Comparison of ENCODE assay signal across 10 cellular contexts in the genomic region with DNA sequence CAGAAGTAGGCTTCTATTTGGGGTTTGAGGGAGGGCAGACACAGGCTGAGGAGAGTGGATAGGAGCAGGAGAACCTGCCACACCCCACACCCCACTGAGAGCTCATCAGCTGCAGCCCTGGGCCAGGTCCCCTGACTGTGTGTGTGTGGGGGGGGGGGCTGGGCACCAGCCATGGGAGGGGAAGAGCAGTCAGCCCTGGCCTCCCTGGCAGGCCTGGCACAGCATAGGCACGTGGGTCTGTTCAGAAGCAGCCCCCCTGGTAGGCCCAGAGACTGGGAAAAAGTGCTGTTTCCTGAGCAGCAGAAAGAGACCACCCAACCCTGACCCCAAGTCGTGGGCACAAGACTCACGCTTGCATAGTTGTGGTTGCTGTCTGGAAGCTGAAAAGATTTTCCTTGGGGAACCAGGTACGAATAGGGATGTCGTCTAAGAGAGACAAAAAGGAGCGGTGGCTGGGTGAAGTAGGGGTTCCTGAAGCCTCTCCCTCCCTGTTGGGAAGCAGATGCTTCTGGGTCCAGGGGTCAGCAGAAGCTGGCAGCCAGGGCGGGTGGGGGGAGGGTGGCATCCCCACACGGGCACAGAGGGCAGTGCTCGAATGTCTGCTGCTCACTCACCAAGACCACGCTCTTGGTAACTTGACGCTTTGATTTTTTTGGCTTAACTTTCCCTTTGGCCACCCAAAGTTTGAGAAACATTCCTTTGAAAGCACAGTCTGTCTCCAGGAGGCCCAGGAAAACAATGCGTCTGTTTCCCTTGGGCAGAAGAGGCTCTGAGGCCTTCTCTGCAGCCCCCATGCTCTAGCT. TPM values are rescaled to one million over a fixed set of nuclear protein-coding genes. Genes with fewer than 3 reads are reported as not detected.
DNase-seq lines count a peak whose midpoint lies in the region; ATAC-seq and TF ChIP-seq lines count a peak whose summit lies in the region.
"Had no signal": no experiment of that assay in that cellular context is flagged by ENCODE, and none has a peak within 500 bp of the region (broad histone marks: within the 10 kb centered on the region; RNA-seq: fewer than 3 reads in every experiment).

No MANE protein-coding gene starts in this region.

- no peak for ATAC-seq in activated T-cell treated with anti-CD3 and anti-CD28 coated beads, Interleukin-2, amount 50 U/mL, for 4 hours
- no peak for ATAC-seq in activated T-cell treated with anti-CD3 and anti-CD28 coated beads, Interleukin-2, amount 50 U/mL, for 72 hours (replicated peaks in 1 of 2)
- no peak for ATAC-seq in stimulated activated effector memory CD8-positive, alpha-beta T cell treated with anti-CD3 and anti-CD28 coated beads, Interleukin-12 subunit alpha, Interleukin-12 subunit beta, amount 100 ng/mL, for 72 hours
- ATAC-seq in HG03457 (IDR thresholded peaks at IDR 0.05; ENCODE audit: unreplicated experiment) (no peak), GM19467 (IDR thresholded peaks at IDR 0.05; ENCODE audit: unreplicated experiment) (no peak), GM18520 (IDR thresholded peaks at IDR 0.05; ENCODE audit: unreplicated experiment) (no peak)

- no peak overlapping the region for H3K27ac Mint-ChIP-seq in activated T-cell treated with anti-CD3 and anti-CD28 coated beads, Interleukin-2, amount 50 U/mL, for 72 hours
- H3K27ac Mint-ChIP-seq in activated T-helper 2 cell treated with anti-CD3 and anti-CD28 coated beads, Interferon-gamma antibody, Interleukin-2, Interleukin-4, amounts not matched to agents 10 μg/mL and 5 μg/mL and 100 μg/mL, durations not matched to agents 14 hours and 24 hours and 36 hours: no peak overlapping the region
- H3K27ac Mint-ChIP-seq in stimulated activated effector memory CD8-positive, alpha-beta T cell treated with anti-CD3 and anti-CD28 coated beads, Interleukin-12 subunit alpha, Interleukin-12 subunit beta, amount 100 ng/mL, for 72 hours: no peak overlapping the region

- H3K36me3 ChIP-seq in kidney epithelial cell (ENCODE audit: control insufficient read depth, insufficient read depth, low read length): no peaks in the 10 kb centered on the region

- no peak for TF ChIP-seq CTCF in kidney epithelial cell (IDR thresholded peaks at IDR 0.05; ENCODE audit: insufficient read depth, low read length, poor library complexity, severe bottlenecking)

- no peak overlapping the region for H3K4me3 Mint-ChIP-seq in activated T-cell treated with anti-CD3 and anti-CD28 coated beads, Interleukin-2, amount 50 U/mL, for 4 hours
- H3K4me3 Mint-ChIP-seq in activated T-cell treated with anti-CD3 and anti-CD28 coated beads, Interleukin-2, amount 50 U/mL, for 72 hours: no peak overlapping the region
- H3K4me3 Mint-ChIP-seq in activated T-helper 2 cell treated with anti-CD3 and anti-CD28 coated beads, Interferon-gamma antibody, Interleukin-2, Interleukin-4, amounts not matched to agents 10 μg/mL and 5 μg/mL and 100 μg/mL, durations not matched to agents 14 hours and 24 hours and 36 hours (ENCODE audit: low read depth): peak overlapping the region; percentile 45
- H3K4me3 Mint-ChIP-seq in stimulated activated effector memory CD8-positive, alpha-beta T cell treated with anti-CD3 and anti-CD28 coated beads, Interleukin-12 subunit alpha, Interleukin-12 subunit beta, amount 100 ng/mL, for 72 hours: peak overlapping the region; percentile 48

- H3K36me3 Mint-ChIP-seq in activated T-cell treated with anti-CD3 and anti-CD28 coated beads, Interleukin-2, amount 50 U/mL, for 4 hours (ENCODE audit: insufficient read depth): peaks cover 3% of the 10 kb centered on the region
- H3K36me3 Mint-ChIP-seq in activated T-cell treated with anti-CD3 and anti-CD28 coated beads, Interleukin-2, amount 50 U/mL, for 72 hours (ENCODE audit: insufficient read depth in 2 of 2): peaks cover 0 to 2% of the 10 kb centered on the region in 2 donors
- peaks cover 23% of the 10 kb centered on the region for H3K36me3 Mint-ChIP-seq in activated T-helper 2 cell treated with anti-CD3 and anti-CD28 coated beads, Interferon-gamma antibody, Interleukin-2, Interleukin-4, amounts not matched to agents 10 μg/mL and 5 μg/mL and 100 μg/mL, durations not matched to agents 14 hours and 24 hours and 36 hours (ENCODE audit: low read depth)
- H3K36me3 Mint-ChIP-seq in stimulated activated effector memory CD8-positive, alpha-beta T cell treated with anti-CD3 and anti-CD28 coated beads, Interleukin-12 subunit alpha, Interleukin-12 subunit beta, amount 100 ng/mL, for 72 hours: peaks cover 26% of the 10 kb centered on the region

- no peaks in the 10 kb centered on the region for H3K27me3 Mint-ChIP-seq in activated T-cell treated with anti-CD3 and anti-CD28 coated beads, Interleukin-2, amount 50 U/mL, for 4 hours (ENCODE audit: low read depth)
- H3K27me3 Mint-ChIP-seq in activated T-cell treated with anti-CD3 and anti-CD28 coated beads, Interleukin-2, amount 50 U/mL, for 72 hours (ENCODE audit: low read depth): no peaks in the 10 kb centered on the region
- H3K27me3 Mint-ChIP-seq in activated T-helper 2 cell treated with anti-CD3 and anti-CD28 coated beads, Interferon-gamma antibody, Interleukin-2, Interleukin-4, amounts not matched to agents 10 μg/mL and 5 μg/mL and 100 μg/mL, durations not matched to agents 14 hours and 24 hours and 36 hours (ENCODE audit: low read depth): no peaks in the 10 kb centered on the region

- H3K4me1 Mint-ChIP-seq in activated T-cell treated with anti-CD3 and anti-CD28 coated beads, Interleukin-2, amount 50 U/mL, for 4 hours (ENCODE audit: low read depth): peaks cover 47% of the 10 kb centered on the region
- H3K4me1 Mint-ChIP-seq in activated T-cell treated with anti-CD3 and anti-CD28 coated beads, Interleukin-2, amount 50 U/mL, for 72 hours (ENCODE audit: low read depth): peaks cover 45% of the 10 kb centered on the region
- H3K4me1 Mint-ChIP-seq in activated T-helper 2 cell treated with anti-CD3 and anti-CD28 coated beads, Interferon-gamma antibody, Interleukin-2, Interleukin-4, amounts not matched to agents 10 μg/mL and 5 μg/mL and 100 μg/mL, durations not matched to agents 14 hours and 24 hours and 36 hours (ENCODE audit: low read depth): peaks cover 16% of the 10 kb centered on the region
- peaks cover 33% of the 10 kb centered on the region for H3K4me1 Mint-ChIP-seq in stimulated activated effector memory CD8-positive, alpha-beta T cell treated with anti-CD3 and anti-CD28 coated beads, Interleukin-12 subunit alpha, Interleukin-12 subunit beta, amount 100 ng/mL, for 72 hours

- H3K9me3 Mint-ChIP-seq in activated T-cell treated with anti-CD3 and anti-CD28 coated beads, Interleukin-2, amount 50 U/mL, for 4 hours: no peaks in the 10 kb centered on the region
- H3K9me3 Mint-ChIP-seq in activated T-cell treated with anti-CD3 and anti-CD28 coated beads, Interleukin-2, amount 50 U/mL, for 72 hours: no peaks in the 10 kb centered on the region
- no peaks in the 10 kb centered on the region for H3K9me3 Mint-ChIP-seq in activated T-helper 2 cell treated with anti-CD3 and anti-CD28 coated beads, Interferon-gamma antibody, Interleukin-2, Interleukin-4, amounts not matched to agents 10 μg/mL and 5 μg/mL and 100 μg/mL, durations not matched to agents 14 hours and 24 hours and 36 hours
- H3K9me3 Mint-ChIP-seq in stimulated activated effector memory CD8-positive, alpha-beta T cell treated with anti-CD3 and anti-CD28 coated beads, Interleukin-12 subunit alpha, Interleukin-12 subunit beta, amount 100 ng/mL, for 72 hours: no peaks in the 10 kb centered on the region

- intact Hi-C loops in activated T-helper 2 cell treated with anti-CD3 and anti-CD28 coated beads, Interferon-gamma antibody, Interleukin-2, Interleukin-4, amounts not matched to agents 10 μg/mL and 5 μg/mL and 100 μg/mL, durations not matched to agents 14 hours and 24 hours and 36 hours (cut with micrococcal nuclease): loop anchor here (10.0 kb wide), 1 partner anchor 481 kb away; a partner anchor contains a TSS

- peak; percentile 3 for DNase-seq in activated T-cell treated with anti-CD3 and anti-CD28 coated beads, Interleukin-2, amount 50 U/mL, for 4 hours
- no peak for DNase-seq in activated T-cell treated with anti-CD3 and anti-CD28 coated beads, Interleukin-2, amount 50 U/mL, for 72 hours
- DNase-seq in activated T-helper 2 cell treated with anti-CD3 and anti-CD28 coated beads, Interferon-gamma antibody, Interleukin-2, Interleukin-4, amounts not matched to agents 10 μg/mL and 5 μg/mL and 100 μg/mL, durations not matched to agents 14 hours and 24 hours and 36 hours (ENCODE audit: low spot score): no peak
- peak; percentile 37 for DNase-seq in kidney epithelial cell (ENCODE audit: low read depth)
- no peak for DNase-seq in stimulated activated effector memory CD8-positive, alpha-beta T cell treated with anti-CD3 and anti-CD28 coated beads, Interleukin-12 subunit alpha, Interleukin-12 subunit beta, amount 100 ng/mL, for 72 hours (ENCODE audit: low spot score in 2 of 2)
- DNase-seq: NCI-H2171 treated with DMSO at 0.1 percent for 48 hours had no signal

- no peak overlapping the region for H3K4me3 ChIP-seq in kidney epithelial cell (ENCODE audit: low read depth, low read length)
- H3K4me3 ChIP-seq: HAP-1 had no signal

- no peaks in the 10 kb centered on the region for H3K27me3 ChIP-seq in kidney epithelial cell (ENCODE audit: control insufficient read depth, insufficient read depth, low read length)

RNA-seq across cellular contexts. Expression of a gene that starts 2.9 kb away (rescaled TPM):
- total RNA-seq in activated T-cell treated with anti-CD3 and anti-CD28 coated beads, Interleukin-2, amount 50 U/mL, for 4 hours: 10 to 100 TPM; 69.5 to 89.1 (median 87.7) TPM
- 10 to 100 TPM; 20.0 to 28.5 TPM for total RNA-seq in activated T-cell treated with anti-CD3 and anti-CD28 coated beads, Interleukin-2, amount 50 U/mL, for 72 hours
- total RNA-seq in activated T-helper 2 cell treated with anti-CD3 and anti-CD28 coated beads, Interferon-gamma antibody, Interleukin-2, Interleukin-4, amounts not matched to agents 10 μg/mL and 5 μg/mL and 100 μg/mL, durations not matched to agents 14 hours and 24 hours and 36 hours: 56.1 and 57.6 TPM in 2 replicates
- total RNA-seq in kidney epithelial cell: 52.5 and 65.5 TPM in 2 replicates

RNA-seq across cellular contexts. Expression of a gene that starts 15.1 kb away (rescaled TPM):
- total RNA-seq in activated T-cell treated with anti-CD3 and anti-CD28 coated beads, Interleukin-2, amount 50 U/mL, for 4 hours: not detected
- total RNA-seq in activated T-cell treated with anti-CD3 and anti-CD28 coated beads, Interleukin-2, amount 50 U/mL, for 72 hours: not detected
- not detected in 2 replicates for total RNA-seq in activated T-helper 2 cell treated with anti-CD3 and anti-CD28 coated beads, Interferon-gamma antibody, Interleukin-2, Interleukin-4, amounts not matched to agents 10 μg/mL and 5 μg/mL and 100 μg/mL, durations not matched to agents 14 hours and 24 hours and 36 hours
- not detected in 2 replicates for total RNA-seq in kidney epithelial cell

RNA-seq across cellular contexts. Expression of a gene that starts 33.1 kb away (rescaled TPM):
- under 1 TPM; 0.34 to 0.82 (median 0.46) TPM for total RNA-seq in activated T-cell treated with anti-CD3 and anti-CD28 coated beads, Interleukin-2, amount 50 U/mL, for 4 hours
- total RNA-seq in activated T-cell treated with anti-CD3 and anti-CD28 coated beads, Interleukin-2, amount 50 U/mL, for 72 hours: 1 to 10 TPM; 1.4 to 1.8 TPM
- 0.39 and 0.46 TPM in 2 replicates for total RNA-seq in activated T-helper 2 cell treated with anti-CD3 and anti-CD28 coated beads, Interferon-gamma antibody, Interleukin-2, Interleukin-4, amounts not matched to agents 10 μg/mL and 5 μg/mL and 100 μg/mL, durations not matched to agents 14 hours and 24 hours and 36 hours
- 0.84 and 1.8 TPM in 2 replicates for total RNA-seq in kidney epithelial cell

RNA-seq across cellular contexts. Expression of a gene that starts 33.3 kb away (rescaled TPM):
- total RNA-seq in activated T-cell treated with anti-CD3 and anti-CD28 coated beads, Interleukin-2, amount 50 U/mL, for 4 hours: 1 to 10 TPM; 1.7 to 2.8 (median 2.5) TPM
- 10 to 100 TPM; 23.7 to 26.0 TPM for total RNA-seq in activated T-cell treated with anti-CD3 and anti-CD28 coated beads, Interleukin-2, amount 50 U/mL, for 72 hours
- 6.8 and 8.0 TPM in 2 replicates for total RNA-seq in activated T-helper 2 cell treated with anti-CD3 and anti-CD28 coated beads, Interferon-gamma antibody, Interleukin-2, Interleukin-4, amounts not matched to agents 10 μg/mL and 5 μg/mL and 100 μg/mL, durations not matched to agents 14 hours and 24 hours and 36 hours
- 8.6 and 13.3 TPM in 2 replicates for total RNA-seq in kidney epithelial cell

Comparison
In these comparisons a context has a peak if more than half of its experiments do, and no peak if none do; other contexts are left out.
1. DNase-seq: peak in activated T-cell treated with anti-CD3 and anti-CD28 coated beads, Interleukin-2, amount 50 U/mL, for 4 hours (single experiment) and kidney epithelial cell (single experiment); none in activated T-cell treated with anti-CD3 and anti-CD28 coated beads, Interleukin-2, amount 50 U/mL, for 72 hours (0 of 2), activated T-helper 2 cell treated with anti-CD3 and anti-CD28 coated beads, Interferon-gamma antibody, Interleukin-2, Interleukin-4, amounts not matched to agents 10 μg/mL and 5 μg/mL and 100 μg/mL, durations not matched to agents 14 hours and 24 hours and 36 hours (single experiment) and stimulated activated effector memory CD8-positive, alpha-beta T cell treated with anti-CD3 and anti-CD28 coated beads, Interleukin-12 subunit alpha, Interleukin-12 subunit beta, amount 100 ng/mL, for 72 hours (0 of 2).
2. H3K4me3 Mint-ChIP-seq: peak in activated T-helper 2 cell treated with anti-CD3 and anti-CD28 coated beads, Interferon-gamma antibody, Interleukin-2, Interleukin-4, amounts not matched to agents 10 μg/mL and 5 μg/mL and 100 μg/mL, durations not matched to agents 14 hours and 24 hours and 36 hours (single experiment) and stimulated activated effector memory CD8-positive, alpha-beta T cell treated with anti-CD3 and anti-CD28 coated beads, Interleukin-12 subunit alpha, Interleukin-12 subunit beta, amount 100 ng/mL, for 72 hours (single experiment); none in activated T-cell treated with anti-CD3 and anti-CD28 coated beads, Interleukin-2, amount 50 U/mL, for 4 hours (single experiment) and activated T-cell treated with anti-CD3 and anti-CD28 coated beads, Interleukin-2, amount 50 U/mL, for 72 hours (0 of 2).